Comparison of ENCODE assay signal across 8 cellular contexts in the genomic region with DNA sequence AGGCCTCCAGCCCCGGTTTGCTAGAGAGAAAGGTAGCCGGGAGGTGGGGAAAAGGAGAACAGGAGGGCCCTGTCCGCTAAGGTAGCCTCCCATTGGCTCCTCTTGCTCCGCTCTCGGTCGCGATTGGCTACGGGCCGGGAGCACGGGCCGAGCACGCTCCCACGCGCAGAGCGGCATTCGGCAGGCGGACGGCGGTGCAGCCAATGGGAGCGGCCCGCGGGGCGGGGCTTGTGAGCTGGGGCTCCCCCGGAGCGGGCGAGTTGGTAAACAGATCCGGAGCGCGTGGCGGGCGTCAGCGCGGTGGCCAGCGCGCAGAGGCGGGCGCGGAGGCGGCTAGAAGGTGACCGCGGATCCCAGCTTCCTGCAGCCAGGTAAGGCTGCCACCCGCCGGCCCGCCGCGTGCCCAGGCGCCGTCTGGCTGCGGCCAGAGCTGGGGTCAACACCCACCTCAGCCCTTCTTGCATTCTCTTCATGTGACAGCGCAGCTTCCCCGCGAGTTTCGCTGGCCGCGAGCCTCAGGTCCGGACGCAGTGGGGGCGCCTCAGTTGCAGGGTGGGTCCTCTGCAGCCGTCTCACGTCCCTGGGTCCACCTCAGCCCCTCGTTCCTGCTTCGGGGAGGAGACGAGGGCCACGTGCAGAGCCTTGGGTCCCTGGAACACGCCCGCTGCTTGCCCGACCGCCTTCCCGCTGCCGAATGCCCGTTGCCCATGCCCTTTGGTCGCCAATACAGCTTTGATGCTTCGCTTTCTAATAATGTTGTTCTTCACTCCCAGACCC. TPM values are rescaled to one million over a fixed set of nuclear protein-coding genes. Genes with fewer than 3 reads are reported as not detected.
A peak's percentile ranks its signal among the peaks of the same experiment; 100 is the strongest.
DNase-seq lines count a peak whose midpoint lies in the region; ATAC-seq, FAIRE-seq and TF ChIP-seq lines count a peak whose summit lies in the region.

Gene COQ8A (plus strand): TSS at position 266 of the 777 bp plus-strand sequence. CDS start 21,092 bp downstream, outside the sequence.

- H3K27me3 ChIP-seq in ACC112 (ENCODE audit: insufficient read depth, low read length), result no peaks in the 10 kb centered on the region
- H3K27me3 ChIP-seq in bronchial epithelial cell (ENCODE audit: control insufficient read depth, insufficient read depth, low read length), result no peaks in the 10 kb centered on the region
- H3K27me3 ChIP-seq in iPS-20b (ENCODE audit: insufficient read depth, low read length), result peaks cover 9% of the 10 kb centered on the region
- H3K27me3 ChIP-seq in skeletal muscle tissue (ENCODE audit: control insufficient read depth in 3 of 3, insufficient read depth in 3 of 3, low read length in 3 of 3), result no peaks in the 10 kb centered on the region

- no peak for TF ChIP-seq CTCF in WTC11 (IDR thresholded peaks at IDR 0.05)
- TF ChIP-seq CTCF in bronchial epithelial cell (IDR thresholded peaks at IDR 0.05; ENCODE audit: insufficient read depth, low read length, severe bottlenecking), result no peak

- CTCF ChIA-PET in WTC11 (lab: Charles Lee), result interaction anchor here (0.7 to 1.6 kb wide), 5 partner anchors 21 to 332 kb away, joined by 3 to 9 read pairs (median 4); no protein-coding TSS in a partner anchor

- peak within 1 kb of the TSS; percentile 84 for H3K27ac Mint-ChIP-seq in WTC11

- no peaks in the 10 kb centered on the region for H3K9me3 ChIP-seq in iPS-20b (ENCODE audit: insufficient read depth, low read depth, low read length)
- no peaks in the 10 kb centered on the region for H3K9me3 ChIP-seq in skeletal muscle tissue (ENCODE audit: control insufficient read depth in 3 of 3, low read length in 3 of 3)

- ATAC-seq in GM18907 (IDR thresholded peaks at IDR 0.05; ENCODE audit: unreplicated experiment) (peak; percentile 97), HG03196 (IDR thresholded peaks at IDR 0.05; ENCODE audit: unreplicated experiment) (peak; percentile 97), WTC11 (peak; percentile 96)

- POLR2A ChIA-PET in WTC11 (lab: Charles Lee), result no interaction called here

- no peaks in the 10 kb centered on the region for H3K79me2 ChIP-seq in ACC112 (ENCODE audit: control insufficient read depth, insufficient read depth, low read length, unreplicated experiment)

- DNase-seq in NCI-H226, result peak; percentile 93
- DNase-seq in WTC11 (ENCODE audit: low spot score), result peak; percentile 99
- DNase-seq in bronchial epithelial cell (ENCODE audit: low read depth), result peak; percentile 96

- H3K9me3 Mint-ChIP-seq in WTC11, result peaks cover 7% of the 10 kb centered on the region

- H3K9ac ChIP-seq in iPS-20b (ENCODE audit: low read depth, low read length) (peak within 1 kb of the TSS; percentile 96), skeletal muscle tissue (ENCODE audit: low read depth in 1 of 3, low read length in 3 of 3) (peak within 1 kb of the TSS; percentile 95 to 100 (median 99))

- no peak for FAIRE-seq in bronchial epithelial cell (lab: Jason Lieb, UNC)

- H3K4me3 ChIP-seq in ACC112 (ENCODE audit: low read depth, low read length), result peak within 1 kb of the TSS; percentile 86
- peak within 1 kb of the TSS; percentile 66 for H3K4me3 ChIP-seq in bronchial epithelial cell (ENCODE audit: low read depth, low read length)
- H3K4me3 ChIP-seq in iPS-20b (ENCODE audit: low read length), result peak within 1 kb of the TSS; percentile 79
- peak within 1 kb of the TSS; percentile 97 to 99 (median 98) for H3K4me3 ChIP-seq in skeletal muscle tissue (ENCODE audit: low read length in 3 of 3)

- peaks cover 54% of the 10 kb centered on the region for H3K4me1 Mint-ChIP-seq in WTC11

- H3K4me3 Mint-ChIP-seq in WTC11, result peak within 1 kb of the TSS; percentile 82

- H3K36me3 ChIP-seq in ACC112 (ENCODE audit: insufficient read depth, low read length) (no peaks in the 10 kb centered on the region; the same call in 1 of the 2 replicates), bronchial epithelial cell (ENCODE audit: control insufficient read depth, insufficient read depth, low read length) (no peaks in the 10 kb centered on the region), iPS-20b (ENCODE audit: insufficient read depth, low read depth, low read length) (no peaks in the 10 kb centered on the region), skeletal muscle tissue (ENCODE audit: control insufficient read depth in 3 of 3, insufficient read depth in 3 of 3, low read length in 3 of 3) (peaks cover 0 to 4% (median 0%) of the 10 kb centered on the region in 3 donors)

- no peaks in the 10 kb centered on the region for H3K36me3 Mint-ChIP-seq in WTC11

- H3K4me1 ChIP-seq in ACC112 (ENCODE audit: control insufficient read depth, insufficient read depth, low read length, unreplicated experiment) (peaks cover 14% of the 10 kb centered on the region), iPS-20b (ENCODE audit: insufficient read depth, low read length) (peaks cover 16% of the 10 kb centered on the region; the same call in 1 of the 2 replicates), skeletal muscle tissue (ENCODE audit: control insufficient read depth in 3 of 3, insufficient read depth in 3 of 3, low read length in 3 of 3) (peaks cover 49 to 62% (median 51%) of the 10 kb centered on the region in 3 donors)

- H3K27ac ChIP-seq in ACC112 (ENCODE audit: low read depth, low read length), result peak within 1 kb of the TSS; percentile 84
- peak within 1 kb of the TSS; percentile 94 for H3K27ac ChIP-seq in iPS-20b (ENCODE audit: low read length)
- H3K27ac ChIP-seq in skeletal muscle tissue (ENCODE audit: low read depth, low read length), result peak within 1 kb of the TSS; percentile 98

- peaks cover 7% of the 10 kb centered on the region for H3K27me3 Mint-ChIP-seq in WTC11 (ENCODE audit: low read depth)

- peak within 1 kb of the TSS; percentile 84 for H2AFZ ChIP-seq in ACC112 (ENCODE audit: low read length, unreplicated experiment)

TF ChIP-seq in WTC11, 78 proteins besides CTCF, POLR2A, EP300 and RAD21 (continues in another document):
- TF ChIP-seq, protein P1, sequence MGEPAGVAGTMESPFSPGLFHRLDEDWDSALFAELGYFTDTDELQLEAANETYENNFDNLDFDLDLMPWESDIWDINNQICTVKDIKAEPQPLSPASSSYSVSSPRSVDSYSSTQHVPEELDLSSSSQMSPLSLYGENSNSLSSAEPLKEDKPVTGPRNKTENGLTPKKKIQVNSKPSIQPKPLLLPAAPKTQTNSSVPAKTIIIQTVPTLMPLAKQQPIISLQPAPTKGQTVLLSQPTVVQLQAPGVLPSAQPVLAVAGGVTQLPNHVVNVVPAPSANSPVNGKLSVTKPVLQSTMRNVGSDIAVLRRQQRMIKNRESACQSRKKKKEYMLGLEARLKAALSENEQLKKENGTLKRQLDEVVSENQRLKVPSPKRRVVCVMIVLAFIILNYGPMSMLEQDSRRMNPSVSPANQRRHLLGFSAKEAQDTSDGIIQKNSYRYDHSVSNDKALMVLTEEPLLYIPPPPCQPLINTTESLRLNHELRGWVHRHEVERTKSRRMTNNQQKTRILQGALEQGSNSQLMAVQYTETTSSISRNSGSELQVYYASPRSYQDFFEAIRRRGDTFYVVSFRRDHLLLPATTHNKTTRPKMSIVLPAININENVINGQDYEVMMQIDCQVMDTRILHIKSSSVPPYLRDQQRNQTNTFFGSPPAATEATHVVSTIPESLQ (CRISPR knock-in tag; IDR thresholded peaks at IDR 0.05), result 0 out of 2 replicates have a peak, but pooled peaks have one; percentile 2
- TF ChIP-seq NFYB (CRISPR knock-in tag; conservative IDR thresholded peaks at IDR 0.05; ENCODE audit: low read depth) (peak; percentile 99), FOXJ3 (CRISPR knock-in tag; IDR thresholded peaks at IDR 0.05; ENCODE audit: borderline replicate concordance) (no peak), ZNF121 (CRISPR knock-in tag; IDR thresholded peaks at IDR 0.05) (no peak), ZNF138 (CRISPR knock-in tag; conservative IDR thresholded peaks at IDR 0.05) (no peak), TEAD4 (CRISPR knock-in tag; IDR thresholded peaks at IDR 0.05) (peak; percentile 14; the same call in 1 of the 2 replicates), FOXK1 (CRISPR knock-in tag; IDR thresholded peaks at IDR 0.05) (peak; percentile 97), ATF2 (CRISPR knock-in tag; IDR thresholded peaks at IDR 0.05; ENCODE audit: borderline replicate concordance, low read depth) (0 out of 2 replicates have a peak, but pooled peaks have one; percentile 43), ZNF317 (CRISPR knock-in tag; IDR thresholded peaks at IDR 0.05; ENCODE audit: borderline replicate concordance, low read depth) (peak; percentile 63; the same call in 1 of the 2 replicates)
- TF ChIP-seq, protein P2, sequence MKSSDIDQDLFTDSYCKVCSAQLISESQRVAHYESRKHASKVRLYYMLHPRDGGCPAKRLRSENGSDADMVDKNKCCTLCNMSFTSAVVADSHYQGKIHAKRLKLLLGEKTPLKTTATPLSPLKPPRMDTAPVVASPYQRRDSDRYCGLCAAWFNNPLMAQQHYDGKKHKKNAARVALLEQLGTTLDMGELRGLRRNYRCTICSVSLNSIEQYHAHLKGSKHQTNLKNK (CRISPR knock-in tag; IDR thresholded peaks at IDR 0.05), result no peak
- TF ChIP-seq, protein P3, sequence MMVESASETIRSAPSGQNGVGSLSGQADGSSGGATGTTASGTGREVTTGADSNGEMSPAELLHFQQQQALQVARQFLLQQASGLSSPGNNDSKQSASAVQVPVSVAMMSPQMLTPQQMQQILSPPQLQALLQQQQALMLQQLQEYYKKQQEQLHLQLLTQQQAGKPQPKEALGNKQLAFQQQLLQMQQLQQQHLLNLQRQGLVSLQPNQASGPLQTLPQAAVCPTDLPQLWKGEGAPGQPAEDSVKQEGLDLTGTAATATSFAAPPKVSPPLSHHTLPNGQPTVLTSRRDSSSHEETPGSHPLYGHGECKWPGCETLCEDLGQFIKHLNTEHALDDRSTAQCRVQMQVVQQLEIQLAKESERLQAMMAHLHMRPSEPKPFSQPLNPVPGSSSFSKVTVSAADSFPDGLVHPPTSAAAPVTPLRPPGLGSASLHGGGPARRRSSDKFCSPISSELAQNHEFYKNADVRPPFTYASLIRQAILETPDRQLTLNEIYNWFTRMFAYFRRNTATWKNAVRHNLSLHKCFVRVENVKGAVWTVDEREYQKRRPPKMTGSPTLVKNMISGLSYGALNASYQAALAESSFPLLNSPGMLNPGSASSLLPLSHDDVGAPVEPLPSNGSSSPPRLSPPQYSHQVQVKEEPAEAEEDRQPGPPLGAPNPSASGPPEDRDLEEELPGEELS (CRISPR knock-in tag; IDR thresholded peaks at IDR 0.05), result peak; percentile 17; the same call in 1 of the 2 replicates

RNA-seq across cellular contexts. Expression of gene COQ8A, which starts in this region (rescaled TPM):
- total RNA-seq in WTC11 (2021) (39.4 to 41.1 TPM (median 40.8 TPM) in 3 replicates), bronchial epithelial cell (2.3 and 6.1 TPM in 2 replicates), skeletal muscle tissue (64.7 TPM)

Comparison
In these comparisons a context has a peak if more than half of its experiments do, and no peak if none do; other contexts are left out.
1. Peak in every context shown above with its lines: DNase-seq, ATAC-seq, H3K4me3 ChIP-seq and H3K27ac ChIP-seq.